Comparison of ENCODE assay signal across 1 cellular context in the genomic region with DNA sequence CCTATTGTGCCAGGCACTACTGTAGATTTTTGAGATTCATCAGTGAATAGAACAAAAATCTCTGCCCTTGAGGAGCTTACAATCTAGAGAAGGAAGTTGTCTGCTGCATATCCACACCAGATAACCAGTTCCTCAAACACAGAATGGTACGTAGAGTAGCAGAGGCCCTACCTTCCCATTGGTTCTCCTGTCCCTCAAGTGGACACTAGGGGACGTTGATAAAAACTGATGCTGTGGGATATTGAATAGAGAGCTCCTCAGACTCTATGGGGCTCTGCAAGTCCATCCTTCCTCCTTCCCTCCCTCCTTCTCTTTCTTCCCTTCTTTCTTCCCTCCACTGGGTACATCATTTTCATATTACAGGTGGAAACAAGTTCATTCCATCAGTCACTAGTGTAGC.
TF ChIP-seq lines count a peak whose summit lies in the region.

No MANE protein-coding gene starts in this region.

TF ChIP-seq in K562, 482 proteins besides CTCF, POLR2A, EP300 and RAD21 (continued from another document):
- TF ChIP-seq, protein P1, sequence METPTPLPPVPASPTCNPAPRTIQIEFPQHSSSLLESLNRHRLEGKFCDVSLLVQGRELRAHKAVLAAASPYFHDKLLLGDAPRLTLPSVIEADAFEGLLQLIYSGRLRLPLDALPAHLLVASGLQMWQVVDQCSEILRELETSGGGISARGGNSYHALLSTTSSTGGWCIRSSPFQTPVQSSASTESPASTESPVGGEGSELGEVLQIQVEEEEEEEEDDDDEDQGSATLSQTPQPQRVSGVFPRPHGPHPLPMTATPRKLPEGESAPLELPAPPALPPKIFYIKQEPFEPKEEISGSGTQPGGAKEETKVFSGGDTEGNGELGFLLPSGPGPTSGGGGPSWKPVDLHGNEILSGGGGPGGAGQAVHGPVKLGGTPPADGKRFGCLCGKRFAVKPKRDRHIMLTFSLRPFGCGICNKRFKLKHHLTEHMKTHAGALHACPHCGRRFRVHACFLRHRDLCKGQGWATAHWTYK (CRISPR knock-in tag; IDR thresholded peaks at IDR 0.05) = no peak
- TF ChIP-seq HMG20A (CRISPR knock-in tag; conservative IDR thresholded peaks at IDR 0.05) (no peak), FOXK1 (CRISPR knock-in tag; IDR thresholded peaks at IDR 0.05; ENCODE audit: borderline replicate concordance) (no peak)
